In genomic region chr1:118992868-118993711, GRCh38 we compare ENCODE assay signal across 2 cellular contexts.
TF ChIP-seq lines count a peak whose summit lies in the region.

No MANE protein-coding gene starts in this region.

TF ChIP-seq in GM12878, 131 proteins besides CTCF, POLR2A, EP300 and RAD21:
- no peak for TF ChIP-seq RCOR1 (conservative IDR thresholded peaks at IDR 0.05; ENCODE audit: low read depth, low read length)
- TF ChIP-seq SUPT20H (IDR thresholded peaks at IDR 0.05; ENCODE audit: borderline replicate concordance, control insufficient read depth, low read depth, low read length), result no peak
- no peak for TF ChIP-seq GABPA (IDR thresholded peaks at IDR 0.05; ENCODE audit: low read depth)
- TF ChIP-seq ZNF217 (IDR thresholded peaks at IDR 0.05), result no peak
- no peak for TF ChIP-seq ZNF24 (IDR thresholded peaks at IDR 0.05)
- TF ChIP-seq SUZ12 (IDR thresholded peaks at IDR 0.05; ENCODE audit: unreplicated experiment), result peak; percentile 25
- TF ChIP-seq RBBP5 (conservative IDR thresholded peaks at IDR 0.05), result no peak

TF ChIP-seq in neural cell, 6 proteins besides CTCF, POLR2A, EP300 and RAD21:
- TF ChIP-seq REST (IDR thresholded peaks at IDR 0.05; ENCODE audit: borderline replicate concordance), result no peak
- TF ChIP-seq POLR2AphosphoS5 (IDR thresholded peaks at IDR 0.05), result peak; percentile 70
- TF ChIP-seq SMC3 (conservative IDR thresholded peaks at IDR 0.05; ENCODE audit: poor library complexity), result no peak
- peak; percentile 89 for TF ChIP-seq EZH2 (IDR thresholded peaks at IDR 0.05; ENCODE audit: borderline replicate concordance, insufficient read depth, low read length, poor library complexity, severe bottlenecking)
- no peak for TF ChIP-seq MXI1 (conservative IDR thresholded peaks at IDR 0.05; ENCODE audit: poor library complexity, severe bottlenecking)
- TF ChIP-seq TAF1 (IDR thresholded peaks at IDR 0.05; ENCODE audit: low read depth), result no peak
